Comparison of ENCODE assay signal across 8 cellular contexts in genomic region chr6:93721386-93722048, GRCh38.
DNase-seq lines count a peak whose midpoint lies in the region; ATAC-seq and TF ChIP-seq lines count a peak whose summit lies in the region.

No MANE protein-coding gene starts in this region.

- no peaks in the 10 kb centered on the region for H3K36me3 Mint-ChIP-seq in CD4-positive, alpha-beta memory T cell

- H3K27me3 ChIP-seq in BJ (ENCODE audit: control insufficient read depth, insufficient read depth, low read length) = no peaks in the 10 kb centered on the region
- no peaks in the 10 kb centered on the region for H3K27me3 ChIP-seq in CD4-positive, alpha-beta memory T cell (ENCODE audit: insufficient read depth, low read length)

- H3K36me3 ChIP-seq in BJ (ENCODE audit: control insufficient read depth, insufficient read depth, low read length) = no peaks in the 10 kb centered on the region
- H3K36me3 ChIP-seq in CD4-positive, alpha-beta memory T cell (ENCODE audit: insufficient read depth, low read length) = no peaks in the 10 kb centered on the region

- H3K4me3 ChIP-seq in BJ (ENCODE audit: low read depth, low read length) = no peak overlapping the region
- no peak overlapping the region for H3K4me3 ChIP-seq in CD4-positive, alpha-beta memory T cell (ENCODE audit: low read length in 2 of 2)

- H3K27ac Mint-ChIP-seq in CD4-positive, alpha-beta memory T cell = no peak overlapping the region

- H3K9me3 Mint-ChIP-seq in CD4-positive, alpha-beta memory T cell = peaks cover 4 to 10% (median 7%) of the 10 kb centered on the region in 8 donors

- TF ChIP-seq CTCF in BJ (IDR thresholded peaks at IDR 0.05; ENCODE audit: insufficient read depth, low read depth, low read length) = peak; percentile 24; the same call in 1 of the 2 replicates

- no peaks in the 10 kb centered on the region for H3K27me3 Mint-ChIP-seq in CD4-positive, alpha-beta memory T cell

- DNase-seq in BJ (ENCODE audit: low read depth) = no peak
- peak; percentile 38 to 52 for DNase-seq in Kasumi-1 (lab: John Stamatoyannopoulos, UW)
- peak; percentile 49 for DNase-seq in SK-N-DZ (ENCODE audit: low spot score)
- peak; percentile 76 for DNase-seq in iPS-NIHi7 (ENCODE audit: extremely low spot score)
- DNase-seq in mucosa of gallbladder (ENCODE audit: low spot score) = no peak
- no peak for DNase-seq in CD4-positive, alpha-beta memory T cell
- no peak for DNase-seq in DMS79 treated with DMSO at 0.1 percent for 48 hours (lab: John Stamatoyannopoulos, UW)

- no peak overlapping the region for H3K4me3 Mint-ChIP-seq in CD4-positive, alpha-beta memory T cell

- no peaks in the 10 kb centered on the region for H3K4me1 ChIP-seq in CD4-positive, alpha-beta memory T cell (ENCODE audit: insufficient read depth, low read length)

- H3K9me3 ChIP-seq in CD4-positive, alpha-beta memory T cell (ENCODE audit: control insufficient read depth in 1 of 2, low read length in 2 of 2) = no peaks in the 10 kb centered on the region

- no peak for ATAC-seq in HG03469 (IDR thresholded peaks at IDR 0.05; ENCODE audit: unreplicated experiment)

- no peak overlapping the region for H3K27ac ChIP-seq in CD4-positive, alpha-beta memory T cell (ENCODE audit: low read depth, low read length)

- intact Hi-C loops in CD4-positive, alpha-beta memory T cell (cut with micrococcal nuclease) = no loop called here

- POLR2A ChIA-PET in BJ (lab: Charles Lee) = no interaction called here
- POLR2A ChIA-PET in CD4-positive, alpha-beta memory T cell (lab: Charles Lee; ENCODE audit: partially characterized antibody) = no interaction called here

- CTCF ChIA-PET in BJ (lab: Yijun Ruan, JAX) = interaction anchor here (1.0 kb wide), 1 partner anchor 9 kb away, joined by 3 read pairs; no protein-coding TSS in a partner anchor
- CTCF ChIA-PET in CD4-positive, alpha-beta memory T cell (lab: Charles Lee; ENCODE audit: partially characterized antibody) = no interaction called here

- H3K4me1 Mint-ChIP-seq in CD4-positive, alpha-beta memory T cell = no peaks in the 10 kb centered on the region

Comparison
In these comparisons a context has a peak if more than half of its experiments do, and no peak if none do; other contexts are left out.
1. DNase-seq: peak in Kasumi-1 (2 of 2), SK-N-DZ (single experiment) and iPS-NIHi7 (single experiment); none in BJ (single experiment), mucosa of gallbladder (single experiment), CD4-positive, alpha-beta memory T cell (0 of 5) and DMS79 treated with DMSO at 0.1 percent for 48 hours (single experiment).